ENCODE assay signal across 11 cellular contexts in the genomic region with DNA sequence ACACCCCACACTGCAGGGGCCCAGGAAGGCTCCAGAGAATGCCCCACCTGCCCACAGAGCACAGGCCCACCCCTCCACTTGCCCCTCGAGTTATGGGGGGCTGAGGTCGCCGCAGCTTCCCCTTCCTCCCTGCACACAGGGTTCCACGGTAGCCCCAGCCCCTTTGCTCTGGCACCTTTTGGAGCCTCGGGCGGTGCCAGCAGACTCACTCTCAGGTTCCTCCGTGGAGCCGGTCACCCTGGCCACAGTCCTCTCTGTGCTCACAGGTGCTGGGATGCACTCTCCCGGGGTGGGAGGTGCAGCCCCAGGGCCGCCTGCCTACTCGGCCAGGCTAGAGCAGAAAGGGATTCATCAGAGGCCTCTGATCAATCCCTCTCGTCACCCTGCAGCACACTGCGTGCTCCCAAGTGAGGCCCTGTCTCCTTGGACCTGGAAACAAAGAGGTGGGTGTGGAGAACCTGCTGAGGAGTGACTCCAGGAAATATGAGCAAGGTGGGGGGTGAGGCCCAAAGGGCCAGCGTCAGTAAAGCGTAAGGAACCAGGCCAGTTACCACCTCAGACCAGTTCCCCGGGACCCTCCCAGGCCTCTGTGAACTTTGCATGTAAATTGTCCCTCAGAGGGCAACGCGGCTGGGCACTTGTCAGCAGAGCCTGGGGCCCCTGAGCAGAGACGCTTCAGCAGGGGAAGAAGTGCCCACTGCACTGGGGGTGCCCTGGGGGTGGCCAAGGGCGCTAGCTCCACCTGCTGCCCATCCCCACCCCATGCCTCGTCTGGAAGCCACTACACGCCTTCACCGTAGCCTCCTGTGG.
"Had no signal": no experiment of that assay in that cellular context is flagged by ENCODE, and none has a peak within 500 bp of the region (broad histone marks: within the 10 kb centered on the region; RNA-seq: fewer than 3 reads in every experiment).

No MANE protein-coding gene starts in this region.

- H3K4me3 ChIP-seq: adrenal gland, testis had no signal

- ATAC-seq: effector memory CD8-positive, alpha-beta T cell; left cardiac atrium; stimulated activated naive CD8-positive, alpha-beta T cell treated with anti-CD3 and anti-CD28 coated beads, Interleukin-15, amount 100 ng/mL, for 72 hours had no signal

- H3K9me3 ChIP-seq: adrenal gland, testis had no signal

- H3K27me3 ChIP-seq: adrenal gland, testis had no signal

- H3K27ac ChIP-seq: adrenal gland, testis had no signal

- H3K36me3 ChIP-seq: adrenal gland had no signal

- DNase-seq: activated B cell treated with CpG ODN at 0.5 μM for 24 hours; activated naive CD4-positive, alpha-beta T cell treated with anti-CD3 and anti-CD28 coated beads, Interleukin-2, amount 50 U/mL, for 16 hours; activated T-cell treated with anti-CD3 and anti-CD28 coated beads, Interleukin-2, amount 50 U/mL, for 1 hour; adrenal gland; effector memory CD8-positive, alpha-beta T cell; hypothalamus; immature natural killer cell; left cardiac atrium; stimulated activated CD4-positive, alpha-beta T cell treated with anti-CD3 and anti-CD28 coated beads, Interleukin-4, amount 100 ng/mL, for 24 hours; stimulated activated naive CD8-positive, alpha-beta T cell treated with anti-CD3 and anti-CD28 coated beads, Interleukin-15, amount 100 ng/mL, for 72 hours; testis had no signal

- H3K4me1 ChIP-seq: adrenal gland, testis had no signal
